ENCODE assay signal across 25 cellular contexts in the genomic region with DNA sequence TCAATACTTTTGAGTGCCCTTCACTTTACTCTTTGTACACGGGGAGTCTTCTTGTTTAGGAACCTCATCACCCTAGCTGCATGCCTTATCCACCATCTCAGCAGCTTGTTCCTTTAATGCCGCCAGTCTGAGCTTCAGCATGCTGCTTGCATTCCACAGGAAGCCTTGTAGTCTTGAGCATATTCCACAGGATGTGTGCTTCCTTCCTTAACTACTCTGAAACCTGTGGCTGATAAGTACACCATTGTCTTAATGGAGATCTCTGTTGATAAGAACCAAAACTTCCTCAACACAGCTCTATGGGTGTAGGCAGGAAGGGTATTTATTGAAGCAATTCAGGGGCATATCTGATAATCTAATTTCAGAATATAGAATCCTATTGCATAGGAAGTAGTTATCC. TPM values are rescaled to one million over a fixed set of nuclear protein-coding genes. Genes with fewer than 3 reads are reported as not detected.
A peak's percentile ranks its signal among the peaks of the same experiment; 100 is the strongest.
DNase-seq lines count a peak whose midpoint lies in the region; ATAC-seq and TF ChIP-seq lines count a peak whose summit lies in the region.
"Had no signal": no experiment of that assay in that cellular context is flagged by ENCODE, and none has a peak within 500 bp of the region (broad histone marks: within the 10 kb centered on the region; RNA-seq: fewer than 3 reads in every experiment).

No MANE protein-coding gene starts in this region.

- intact Hi-C loops in left ventricle myocardium inferior (cut with micrococcal nuclease) = no loop called here
- intact Hi-C loops in Right ventricle myocardium inferior (cut with DNase I) = no loop called here
- intact Hi-C loops in upper lobe of right lung (cut with DNase I) = no loop called here

- no peaks in the 10 kb centered on the region for H3K36me3 Mint-ChIP-seq in T-helper 17 cell (ENCODE audit: low read depth)
- no peaks in the 10 kb centered on the region for H3K36me3 Mint-ChIP-seq in activated naive CD4-positive, alpha-beta T cell treated with anti-CD3 and anti-CD28 coated beads, Interleukin-2, amount 50 U/mL, for 72 hours

- H3K4me1 ChIP-seq in left ventricle myocardium inferior (peaks cover 36% of the 10 kb centered on the region), upper lobe of right lung (peaks cover 5% of the 10 kb centered on the region)

- H3K4me3 ChIP-seq in left ventricle myocardium inferior (no peak overlapping the region), upper lobe of right lung (no peak overlapping the region)
- H3K4me3 ChIP-seq: GM12878, Peyer's patch, SK-N-MC, testis had no signal

- peak overlapping the region; percentile 27 for H3K27ac Mint-ChIP-seq in T-helper 17 cell
- H3K27ac Mint-ChIP-seq in activated naive CD4-positive, alpha-beta T cell treated with anti-CD3 and anti-CD28 coated beads, Interleukin-2, amount 50 U/mL, for 72 hours = no peak overlapping the region
- H3K27ac Mint-ChIP-seq: activated T-cell treated with anti-CD3 and anti-CD28 coated beads, Interleukin-2, amount 50 U/mL, for 72 hours; effector memory CD8-positive, alpha-beta T cell had no signal

- H3K4me3 Mint-ChIP-seq in T-helper 17 cell = no peak overlapping the region
- H3K4me3 Mint-ChIP-seq: activated T-cell treated with anti-CD3 and anti-CD28 coated beads, Interleukin-2, amount 50 U/mL, for 72 hours; effector memory CD8-positive, alpha-beta T cell had no signal

- no peak for TF ChIP-seq CTCF in left ventricle myocardium inferior (IDR thresholded peaks at IDR 0.05; ENCODE audit: borderline replicate concordance)
- no peak for TF ChIP-seq CTCF in upper lobe of right lung (IDR thresholded peaks at IDR 0.05)

- ATAC-seq in Right ventricle myocardium inferior (no peak), T-helper 17 cell (no peak), upper lobe of right lung (peak; percentile 36)
- ATAC-seq in activated naive CD4-positive, alpha-beta T cell treated with anti-CD3 and anti-CD28 coated beads, Interleukin-2, amount 50 U/mL, for 72 hours = no peak
- ATAC-seq: activated T-cell treated with anti-CD3 and anti-CD28 coated beads, Interleukin-2, amount 50 U/mL, for 72 hours; effector memory CD8-positive, alpha-beta T cell; GM12878; sciatic nerve had no signal

- H3K27me3 Mint-ChIP-seq in T-helper 17 cell = no peaks in the 10 kb centered on the region

- peaks cover 17% of the 10 kb centered on the region for H3K4me1 Mint-ChIP-seq in T-helper 17 cell

- DNase-seq in left ventricle myocardium inferior = no peak
- no peak for DNase-seq in Right ventricle myocardium inferior (ENCODE audit: missing footprints)
- DNase-seq in T-helper 17 cell = no peak
- DNase-seq in glomerular endothelial cell (ENCODE audit: extremely low read depth, low read depth, low spot score) = peak; percentile 85
- DNase-seq in upper lobe of right lung = no peak
- no peak for DNase-seq in NCI-H2227 (lab: John Stamatoyannopoulos, UW; ENCODE audit: unreplicated experiment)
- DNase-seq in activated T-cell treated with anti-CD3 and anti-CD28 coated beads for 4 hours = no peak
- DNase-seq in activated naive CD4-positive, alpha-beta T cell treated with anti-CD3 and anti-CD28 coated beads, Interleukin-2, amount 50 U/mL, for 72 hours (ENCODE audit: low spot score in 2 of 2) = no peak
- DNase-seq: activated CD4-positive, CD25-positive, alpha-beta regulatory T cell treated with anti-CD3 and anti-CD28 coated beads, Interleukin-2, amount 50 U/mL, for 72 hours; activated naive CD4-positive, alpha-beta T cell treated with anti-CD3 and anti-CD28 coated beads, Interleukin-2, amount 50 U/mL, for 16 hours; activated T-cell treated with anti-CD3 and anti-CD28 coated beads, Interleukin-2, amount 50 U/mL, for 72 hours; aorta; DMS153; effector memory CD8-positive, alpha-beta T cell; GOT3; NCI-H1105; NCI-H2081 treated with DMSO at 0.1 percent for 48 hours; NCI-H510A treated with DMSO at 0.1 percent for 48 hours; NK-92 treated with Interleukin-12 subunit alpha and Interleukin-12 subunit beta, amount 100 ng/mL, for 24 hours; occipital lobe; Peyer's patch; testis had no signal

- H3K27ac ChIP-seq in left ventricle myocardium inferior (replicated peaks) (peak overlapping the region; percentile 40), upper lobe of right lung (no peak overlapping the region)
- H3K27ac ChIP-seq: Peyer's patch, SK-N-MC, testis had no signal

- no peaks in the 10 kb centered on the region for H3K36me3 ChIP-seq in left ventricle myocardium inferior
- no peaks in the 10 kb centered on the region for H3K36me3 ChIP-seq in upper lobe of right lung
- H3K36me3 ChIP-seq: Peyer's patch had no signal

- no peaks in the 10 kb centered on the region for H3K9me3 Mint-ChIP-seq in activated naive CD4-positive, alpha-beta T cell treated with anti-CD3 and anti-CD28 coated beads, Interleukin-2, amount 50 U/mL, for 72 hours
- H3K9me3 Mint-ChIP-seq: activated T-cell treated with anti-CD3 and anti-CD28 coated beads, Interleukin-2, amount 50 U/mL, for 72 hours; effector memory CD8-positive, alpha-beta T cell had no signal

- H3K9me3 ChIP-seq in left ventricle myocardium inferior (replicated peaks) = no peaks in the 10 kb centered on the region
- H3K9me3 ChIP-seq in T-helper 17 cell (ENCODE audit: control insufficient read depth, low read length, poor library complexity, severe bottlenecking) = no peaks in the 10 kb centered on the region
- H3K9me3 ChIP-seq in upper lobe of right lung = no peaks in the 10 kb centered on the region
- H3K9me3 ChIP-seq: Peyer's patch, testis had no signal

- peaks cover 8% of the 10 kb centered on the region for H3K27me3 ChIP-seq in left ventricle myocardium inferior (ENCODE audit: low read depth)
- no peaks in the 10 kb centered on the region for H3K27me3 ChIP-seq in upper lobe of right lung
- H3K27me3 ChIP-seq: Peyer's patch, testis had no signal

RNA-seq across cellular contexts. Expression of gene CCNI, which starts 24.4 kb away (rescaled TPM):
- 344 TPM for total RNA-seq in left ventricle myocardium inferior
- 251 TPM for total RNA-seq in Right ventricle myocardium inferior
- total RNA-seq in T-helper 17 cell = 100 to 1,000 TPM; 292 to 317 TPM
- 157 and 172 TPM in 2 replicates for total RNA-seq in glomerular endothelial cell
- total RNA-seq in upper lobe of right lung = 319 TPM
- total RNA-seq in activated naive CD4-positive, alpha-beta T cell treated with anti-CD3 and anti-CD28 coated beads, Interleukin-2, amount 50 U/mL, for 72 hours = 100 to 1,000 TPM; 212 to 217 TPM

RNA-seq across cellular contexts. Expression of gene CCNG2, which starts 56.8 kb away (rescaled TPM):
- total RNA-seq in left ventricle myocardium inferior = 8.5 TPM
- total RNA-seq in Right ventricle myocardium inferior = 8.5 TPM
- total RNA-seq in T-helper 17 cell = 10 to 100 TPM; 21.8 to 24.3 TPM
- 19.6 and 23.9 TPM in 2 replicates for total RNA-seq in glomerular endothelial cell
- 41.3 TPM for total RNA-seq in upper lobe of right lung
- 10 to 100 TPM; 43.4 to 49.8 TPM for total RNA-seq in activated naive CD4-positive, alpha-beta T cell treated with anti-CD3 and anti-CD28 coated beads, Interleukin-2, amount 50 U/mL, for 72 hours
